In the genomic region with DNA sequence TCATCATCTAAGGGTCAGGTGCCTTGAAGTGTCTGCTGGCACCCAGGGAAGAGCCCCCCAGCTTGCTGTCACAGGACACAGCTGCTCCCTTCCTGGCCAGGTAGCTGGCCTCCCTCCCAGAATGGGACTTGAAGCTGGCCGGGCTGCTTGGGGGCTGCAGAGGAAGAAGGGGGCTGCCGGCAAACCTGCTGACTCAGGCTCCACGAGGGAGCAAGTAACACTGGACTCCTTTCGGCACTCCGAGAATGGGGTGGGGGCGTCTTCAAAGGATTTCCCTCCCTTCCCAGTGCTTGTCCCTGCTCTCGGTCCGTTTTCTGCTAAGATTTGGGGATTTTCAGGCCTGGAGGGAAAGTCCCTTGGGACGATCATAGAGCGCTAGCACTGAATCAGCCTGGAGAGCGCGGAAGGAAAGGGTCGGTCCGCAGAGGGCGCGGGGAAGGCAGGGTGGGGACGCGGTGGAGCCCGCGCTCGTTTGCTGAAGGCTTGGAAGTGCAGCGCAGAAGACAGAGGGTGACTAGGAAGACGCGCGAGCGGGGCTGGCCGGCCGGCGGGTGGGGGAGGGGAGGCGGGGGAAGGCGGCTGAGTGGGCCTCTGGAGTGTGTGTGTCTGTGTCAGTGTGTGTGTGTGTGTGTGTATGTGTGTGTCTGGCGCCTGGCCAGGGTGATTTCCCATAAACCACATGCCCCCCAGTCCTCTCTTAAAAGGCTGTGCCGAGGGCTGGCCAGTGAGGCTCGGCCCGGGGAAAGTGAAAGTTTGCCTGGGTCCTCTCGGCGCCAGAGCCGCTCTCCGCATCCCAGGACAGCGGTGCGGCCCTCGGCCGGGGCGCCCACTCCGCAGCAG, we compare ENCODE assay signal across 8 cellular contexts. TPM values are rescaled to one million over a fixed set of nuclear protein-coding genes. Genes with fewer than 3 reads are reported as not detected.
A peak's percentile ranks its signal among the peaks of the same experiment; 100 is the strongest.
DNase-seq lines count a peak whose midpoint lies in the region; ATAC-seq and TF ChIP-seq lines count a peak whose summit lies in the region.

A gene with protein sequence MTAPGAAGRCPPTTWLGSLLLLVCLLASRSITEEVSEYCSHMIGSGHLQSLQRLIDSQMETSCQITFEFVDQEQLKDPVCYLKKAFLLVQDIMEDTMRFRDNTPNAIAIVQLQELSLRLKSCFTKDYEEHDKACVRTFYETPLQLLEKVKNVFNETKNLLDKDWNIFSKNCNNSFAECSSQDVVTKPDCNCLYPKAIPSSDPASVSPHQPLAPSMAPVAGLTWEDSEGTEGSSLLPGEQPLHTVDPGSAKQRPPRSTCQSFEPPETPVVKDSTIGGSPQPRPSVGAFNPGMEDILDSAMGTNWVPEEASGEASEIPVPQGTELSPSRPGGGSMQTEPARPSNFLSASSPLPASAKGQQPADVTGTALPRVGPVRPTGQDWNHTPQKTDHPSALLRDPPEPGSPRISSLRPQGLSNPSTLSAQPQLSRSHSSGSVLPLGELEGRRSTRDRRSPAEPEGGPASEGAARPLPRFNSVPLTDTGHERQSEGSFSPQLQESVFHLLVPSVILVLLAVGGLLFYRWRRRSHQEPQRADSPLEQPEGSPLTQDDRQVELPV (plus strand): TSS at position 727 of the 840 bp plus-strand sequence. CDS start 175 bp downstream, outside the sequence.

- no peak for TF ChIP-seq CTCF in osteocyte (IDR thresholded peaks at IDR 0.05)

- DNase-seq in CD1c-positive myeloid dendritic cell (ENCODE audit: extremely low spot score) (peak; percentile 66), HEK293T (ENCODE audit: extremely low spot score) (peak; percentile 75), T-helper 1 cell (peak; percentile 25 to 59 (median 37)), Right ventricle myocardium inferior (ENCODE audit: missing footprints) (peak; percentile 89), osteocyte (ENCODE audit: extremely low spot score, unreplicated experiment) (peak; percentile 91), DMS153 (lab: John Stamatoyannopoulos, UW) (no peak)
- peak; percentile 67 for DNase-seq in activated naive CD8-positive, alpha-beta T cell treated with anti-CD3 and anti-CD28 coated beads, Interleukin-2, amount 50 U/mL, for 24 hours

- H3K27ac ChIP-seq in thymus (ENCODE audit: low read depth), result peak within 1 kb of the TSS; percentile 53

- POLR2A ChIA-PET in HEK293T (lab: Yijun Ruan, JAX), result interaction anchor here (1.5 kb wide), 1 partner anchor 14 kb away, joined by 3 read pairs; no protein-coding TSS in a partner anchor

- peaks cover 2% of the 10 kb centered on the region for H3K4me1 ChIP-seq in thymus (ENCODE audit: control insufficient read depth, insufficient read depth, low read length)

- H3K27me3 ChIP-seq in thymus (ENCODE audit: control insufficient read depth, insufficient read depth), result peaks cover 32% of the 10 kb centered on the region

- intact Hi-C loops in Right ventricle myocardium inferior (cut with DNase I), result loop anchor here (5.0 kb wide), 4 partner anchors 33 to 118 kb away; a partner anchor contains a TSS

- H3K4me1 Mint-ChIP-seq in activated naive CD8-positive, alpha-beta T cell treated with anti-CD3 and anti-CD28 coated beads, Interleukin-2, amount 50 U/mL, for 24 hours, result peaks cover 69% of the 10 kb centered on the region
- peaks cover 48% of the 10 kb centered on the region for H3K4me1 Mint-ChIP-seq in osteocyte (ENCODE audit: unreplicated experiment)

- peaks cover 9% of the 10 kb centered on the region for H3K27me3 Mint-ChIP-seq in activated naive CD8-positive, alpha-beta T cell treated with anti-CD3 and anti-CD28 coated beads, Interleukin-2, amount 50 U/mL, for 24 hours
- peaks cover 3% of the 10 kb centered on the region for H3K27me3 Mint-ChIP-seq in osteocyte (ENCODE audit: unreplicated experiment)

- H3K9me3 Mint-ChIP-seq in activated naive CD8-positive, alpha-beta T cell treated with anti-CD3 and anti-CD28 coated beads, Interleukin-2, amount 50 U/mL, for 24 hours, result peaks cover 7% of the 10 kb centered on the region
- H3K9me3 Mint-ChIP-seq in osteocyte (ENCODE audit: unreplicated experiment), result no peaks in the 10 kb centered on the region

- H3K4me3 Mint-ChIP-seq in activated naive CD8-positive, alpha-beta T cell treated with anti-CD3 and anti-CD28 coated beads, Interleukin-2, amount 50 U/mL, for 24 hours, result peak within 1 kb of the TSS; percentile 86
- H3K4me3 Mint-ChIP-seq in osteocyte (ENCODE audit: unreplicated experiment), result peak within 1 kb of the TSS; percentile 88

- H3K36me3 Mint-ChIP-seq in activated naive CD8-positive, alpha-beta T cell treated with anti-CD3 and anti-CD28 coated beads, Interleukin-2, amount 50 U/mL, for 24 hours (ENCODE audit: low read depth), result peaks cover 26% of the 10 kb centered on the region
- no peaks in the 10 kb centered on the region for H3K36me3 Mint-ChIP-seq in osteocyte (ENCODE audit: unreplicated experiment)

- no peaks in the 10 kb centered on the region for H3K36me3 ChIP-seq in thymus (ENCODE audit: control insufficient read depth, insufficient read depth)

- ATAC-seq in activated naive CD8-positive, alpha-beta T cell treated with anti-CD3 and anti-CD28 coated beads, Interleukin-2, amount 50 U/mL, for 24 hours, result peak; percentile 46
- ATAC-seq in Right ventricle myocardium inferior, result peak; percentile 82

- H3K27ac Mint-ChIP-seq in activated naive CD8-positive, alpha-beta T cell treated with anti-CD3 and anti-CD28 coated beads, Interleukin-2, amount 50 U/mL, for 24 hours, result peak within 1 kb of the TSS; percentile 91
- H3K27ac Mint-ChIP-seq in osteocyte (ENCODE audit: unreplicated experiment), result peak within 1 kb of the TSS; percentile 80

- peak within 1 kb of the TSS; percentile 58 for H3K4me3 ChIP-seq in thymus (ENCODE audit: low read length)

- no peaks in the 10 kb centered on the region for H3K9me3 ChIP-seq in thymus (ENCODE audit: control insufficient read depth)

- CTCF ChIA-PET in HEK293T (lab: Yijun Ruan, JAX), result interaction anchor here (0.7 kb wide), 1 partner anchor 27 kb away, joined by 4 read pairs; no protein-coding TSS in a partner anchor

- 2% methylated on average over 45 of the region's 45 CpGs for WGBS in thymus

TF ChIP-seq in HEK293T, 16 proteins besides CTCF, POLR2A, EP300 and RAD21:
- TF ChIP-seq SUZ12 (IDR thresholded peaks at IDR 0.05) (no peak), FOXK2 (IDR thresholded peaks at IDR 0.05) (no peak), SP1 (IDR thresholded peaks at IDR 0.05) (no peak), CTBP1 (IDR thresholded peaks at IDR 0.05; ENCODE audit: borderline replicate concordance) (no peak), FOXM1 (IDR thresholded peaks at IDR 0.05; ENCODE audit: borderline replicate concordance) (no peak), ELF4 (IDR thresholded peaks at IDR 0.05) (no peak), BHLHE40 (IDR thresholded peaks at IDR 0.05; ENCODE audit: borderline replicate concordance) (no peak), ARNT (IDR thresholded peaks at IDR 0.05) (no peak), TARDBP (IDR thresholded peaks at IDR 0.05) (no peak), ZNF384 (IDR thresholded peaks at IDR 0.05) (no peak), L3MBTL2 (conservative IDR thresholded peaks at IDR 0.05) (no peak; the same call in 1 of the 2 replicates), LEF1 (IDR thresholded peaks at IDR 0.05; ENCODE audit: borderline replicate concordance) (no peak), FOXA1 (IDR thresholded peaks at IDR 0.05) (no peak), HDGF (IDR thresholded peaks at IDR 0.05; ENCODE audit: borderline replicate concordance) (no peak), NFRKB (IDR thresholded peaks at IDR 0.05) (no peak)
- TF ChIP-seq, protein P1, sequence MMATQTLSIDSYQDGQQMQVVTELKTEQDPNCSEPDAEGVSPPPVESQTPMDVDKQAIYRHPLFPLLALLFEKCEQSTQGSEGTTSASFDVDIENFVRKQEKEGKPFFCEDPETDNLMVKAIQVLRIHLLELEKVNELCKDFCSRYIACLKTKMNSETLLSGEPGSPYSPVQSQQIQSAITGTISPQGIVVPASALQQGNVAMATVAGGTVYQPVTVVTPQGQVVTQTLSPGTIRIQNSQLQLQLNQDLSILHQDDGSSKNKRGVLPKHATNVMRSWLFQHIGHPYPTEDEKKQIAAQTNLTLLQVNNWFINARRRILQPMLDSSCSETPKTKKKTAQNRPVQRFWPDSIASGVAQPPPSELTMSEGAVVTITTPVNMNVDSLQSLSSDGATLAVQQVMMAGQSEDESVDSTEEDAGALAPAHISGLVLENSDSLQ (IDR thresholded peaks at IDR 0.05), result no peak

RNA-seq across cellular contexts. Expression of the gene that starts here (rescaled TPM):
- total RNA-seq in Right ventricle myocardium inferior, result 19.0 TPM
- total RNA-seq in osteocyte, result 27.9 and 36.2 TPM in 2 replicates
- 11.1 TPM for polyA plus RNA-seq in thymus
